10 cellular contexts compared by ENCODE assay signal in the genomic region with DNA sequence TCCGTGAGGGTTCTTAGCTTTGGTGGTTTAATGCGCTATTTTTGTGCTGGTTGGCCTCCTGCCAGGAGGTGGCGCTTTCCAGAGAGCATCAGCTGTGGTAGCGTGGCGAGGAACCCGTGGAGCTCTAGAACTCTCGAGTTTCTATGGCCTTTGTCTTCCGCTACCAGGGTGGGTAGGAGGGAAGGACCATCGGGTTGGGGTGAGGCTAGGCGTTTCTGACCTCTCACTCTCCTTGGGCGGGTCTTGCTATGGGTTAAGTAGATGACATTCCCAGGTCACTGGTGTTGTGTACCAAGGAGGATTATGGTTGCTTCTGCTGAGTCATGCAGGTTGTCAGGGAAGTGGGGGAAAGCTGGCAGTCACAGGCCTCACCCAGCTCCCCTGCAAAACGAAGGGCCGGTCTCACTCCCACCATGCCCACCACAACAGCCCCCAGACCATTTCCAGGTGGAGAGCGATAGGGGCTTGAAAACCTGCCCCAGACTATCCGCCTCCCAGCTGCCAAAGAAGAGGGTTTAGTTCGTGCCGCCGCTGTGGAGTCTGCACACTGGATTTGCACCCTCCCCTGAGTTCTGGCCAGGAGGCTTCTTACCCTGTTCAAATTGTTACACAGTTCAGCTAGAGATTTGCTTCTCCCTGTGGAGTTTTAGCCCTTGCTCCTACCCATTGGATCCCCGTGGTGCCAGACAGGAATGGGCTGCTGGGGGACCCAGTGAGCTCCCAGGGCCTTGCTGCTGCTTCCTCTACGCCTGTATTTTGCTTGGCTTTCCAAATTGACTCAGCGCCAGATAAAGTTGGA. TPM values are rescaled to one million over a fixed set of nuclear protein-coding genes. Genes with fewer than 3 reads are reported as not detected.
DNase-seq lines count a peak whose midpoint lies in the region; ATAC-seq, FAIRE-seq and TF ChIP-seq lines count a peak whose summit lies in the region.
"Had no signal": no experiment of that assay in that cellular context is flagged by ENCODE, and none has a peak within 500 bp of the region (broad histone marks: within the 10 kb centered on the region; RNA-seq: fewer than 3 reads in every experiment).

No MANE protein-coding gene starts in this region.

- H3K27me3 ChIP-seq in right cardiac atrium (ENCODE audit: control insufficient read depth, insufficient read depth) = no peaks in the 10 kb centered on the region

- no peaks in the 10 kb centered on the region for H3K27me3 Mint-ChIP-seq in activated CD4-positive, alpha-beta memory T cell treated with anti-CD3 and anti-CD28 coated beads for 36 hours

- intact Hi-C loops in activated CD4-positive, alpha-beta memory T cell treated with anti-CD3 and anti-CD28 coated beads for 36 hours (cut with micrococcal nuclease) = no loop called here
- intact Hi-C loops in right cardiac atrium (cut with DNase I) = no loop called here

- H3K9me3 Mint-ChIP-seq in activated CD4-positive, alpha-beta memory T cell treated with anti-CD3 and anti-CD28 coated beads for 36 hours = no peaks in the 10 kb centered on the region
- no peaks in the 10 kb centered on the region for H3K9me3 Mint-ChIP-seq in stimulated activated effector memory CD8-positive, alpha-beta T cell treated with anti-CD3 and anti-CD28 coated beads, Interleukin-12 subunit alpha, Interleukin-12 subunit beta, amount 100 ng/mL, for 72 hours

- H3K4me3 Mint-ChIP-seq in activated CD4-positive, alpha-beta memory T cell treated with anti-CD3 and anti-CD28 coated beads for 36 hours = peak overlapping the region; percentile 65
- H3K4me3 Mint-ChIP-seq in stimulated activated effector memory CD8-positive, alpha-beta T cell treated with anti-CD3 and anti-CD28 coated beads, Interleukin-12 subunit alpha, Interleukin-12 subunit beta, amount 100 ng/mL, for 72 hours = peak overlapping the region; percentile 63

- H3K4me3 ChIP-seq in right cardiac atrium (ENCODE audit: low read length) = no peak overlapping the region

- WGBS in right cardiac atrium = 56% methylated on average over 21 of the region's 21 CpGs

- H3K27ac ChIP-seq in right cardiac atrium (ENCODE audit: low read length) = no peak overlapping the region

- CTCF ChIA-PET in activated CD4-positive, alpha-beta memory T cell treated with anti-CD3 and anti-CD28 coated beads for 36 hours (lab: Charles Lee) = interaction anchor here (1.0 to 1.3 kb wide), 4 partner anchors 29 to 360 kb away, joined by 3 to 4 read pairs (median 3); no protein-coding TSS in a partner anchor

- no peak overlapping the region for H3K27ac Mint-ChIP-seq in activated CD4-positive, alpha-beta memory T cell treated with anti-CD3 and anti-CD28 coated beads for 36 hours
- H3K27ac Mint-ChIP-seq in stimulated activated effector memory CD8-positive, alpha-beta T cell treated with anti-CD3 and anti-CD28 coated beads, Interleukin-12 subunit alpha, Interleukin-12 subunit beta, amount 100 ng/mL, for 72 hours = peak overlapping the region; percentile 78

- no peak for FAIRE-seq in H54 (lab: Jason Lieb, UNC)
- FAIRE-seq: colon had no signal

- no peak for TF ChIP-seq POLR2A in H54 (IDR thresholded peaks at IDR 0.05; ENCODE audit: low read depth, low read length)

- no peaks in the 10 kb centered on the region for H3K9me3 ChIP-seq in right cardiac atrium (ENCODE audit: control insufficient read depth, low read length)

- peaks cover 13% of the 10 kb centered on the region for H3K36me3 Mint-ChIP-seq in activated CD4-positive, alpha-beta memory T cell treated with anti-CD3 and anti-CD28 coated beads for 36 hours
- H3K36me3 Mint-ChIP-seq in stimulated activated effector memory CD8-positive, alpha-beta T cell treated with anti-CD3 and anti-CD28 coated beads, Interleukin-12 subunit alpha, Interleukin-12 subunit beta, amount 100 ng/mL, for 72 hours = no peaks in the 10 kb centered on the region

- peaks cover 6% of the 10 kb centered on the region for H3K4me1 Mint-ChIP-seq in activated CD4-positive, alpha-beta memory T cell treated with anti-CD3 and anti-CD28 coated beads for 36 hours (ENCODE audit: low read depth)
- H3K4me1 Mint-ChIP-seq in stimulated activated effector memory CD8-positive, alpha-beta T cell treated with anti-CD3 and anti-CD28 coated beads, Interleukin-12 subunit alpha, Interleukin-12 subunit beta, amount 100 ng/mL, for 72 hours = peaks cover 15% of the 10 kb centered on the region

- H3K4me1 ChIP-seq in right cardiac atrium (ENCODE audit: control insufficient read depth, insufficient read depth, low read length) = no peaks in the 10 kb centered on the region

- DNase-seq in DMS53 (lab: John Stamatoyannopoulos, UW) (peak; percentile 30), DMS53 treated with DMSO at 0.1 percent for 48 hours (lab: John Stamatoyannopoulos, UW; ENCODE audit: unreplicated experiment) (no peak), right cardiac atrium (peak; percentile 53 to 77 (median 73)), DMS153 (lab: John Stamatoyannopoulos, UW) (no peak), H54 (ENCODE audit: insufficient read length, low spot score) (no peak)
- peak; percentile 63 for DNase-seq in activated CD4-positive, alpha-beta memory T cell treated with anti-CD3 and anti-CD28 coated beads for 36 hours
- peak in 1 of 2 donors; percentile 52 for DNase-seq in stimulated activated effector memory CD8-positive, alpha-beta T cell treated with anti-CD3 and anti-CD28 coated beads, Interleukin-12 subunit alpha, Interleukin-12 subunit beta, amount 100 ng/mL, for 72 hours (ENCODE audit: low spot score in 2 of 2)
- DNase-seq: 8988T had no signal

- ATAC-seq in right cardiac atrium (peak; percentile 82 to 96), GM21381 (IDR thresholded peaks at IDR 0.05; ENCODE audit: unreplicated experiment) (no peak)
- peak; percentile 64 for ATAC-seq in stimulated activated effector memory CD8-positive, alpha-beta T cell treated with anti-CD3 and anti-CD28 coated beads, Interleukin-12 subunit alpha, Interleukin-12 subunit beta, amount 100 ng/mL, for 72 hours

- POLR2A ChIA-PET in activated CD4-positive, alpha-beta memory T cell treated with anti-CD3 and anti-CD28 coated beads for 36 hours (lab: Charles Lee) = no interaction called here

RNA-seq across cellular contexts. Expression of gene RNFT2, which starts 21.9 kb away (rescaled TPM):
- 10 to 100 TPM; 15.8 to 15.9 TPM for total RNA-seq in activated CD4-positive, alpha-beta memory T cell treated with anti-CD3 and anti-CD28 coated beads for 36 hours
- 1 to 10 TPM; 1.4 to 3.8 (median 2.5) TPM for total RNA-seq in right cardiac atrium
- polyA plus RNA-seq in right cardiac atrium = 0.81 TPM

RNA-seq across cellular contexts. Expression of gene SPRING1, which starts 22.1 kb away (rescaled TPM):
- total RNA-seq in activated CD4-positive, alpha-beta memory T cell treated with anti-CD3 and anti-CD28 coated beads for 36 hours = 10 to 100 TPM; 20.9 to 24.3 TPM
- 10 to 100 TPM in 2 of 4 donors, 1 to 10 TPM in 2; 9.2 to 16.0 (median 10.3) TPM for total RNA-seq in right cardiac atrium
- polyA plus RNA-seq in right cardiac atrium = 7.5 TPM

Comparison
In these comparisons a context has a peak if more than half of its experiments do, and no peak if none do; other contexts are left out.
1. DNase-seq: peak in DMS53 (single experiment), activated CD4-positive, alpha-beta memory T cell treated with anti-CD3 and anti-CD28 coated beads for 36 hours (single experiment) and right cardiac atrium (3 of 3); none in DMS53 treated with DMSO at 0.1 percent for 48 hours (single experiment), DMS153 (single experiment) and H54 (single experiment).